ENCODE assay signal across 1 cellular context in genomic region chr3:11770477-11771381, GRCh38.
TF ChIP-seq lines count a peak whose summit lies in the region.

No MANE protein-coding gene starts in this region.

TF ChIP-seq in K562, 482 proteins besides CTCF, POLR2A, EP300 and RAD21 (continued from another document and continues in another):
- TF ChIP-seq BMI1 (IDR thresholded peaks at IDR 0.05; ENCODE audit: low read length): no peak
- TF ChIP-seq HDAC2 (IDR thresholded peaks at IDR 0.05): no peak
- no peak for TF ChIP-seq THRB (CRISPR knock-in tag; conservative IDR thresholded peaks at IDR 0.05)
- no peak; the same call in 1 of the 2 replicates for TF ChIP-seq ESRRA (IDR thresholded peaks at IDR 0.05; ENCODE audit: borderline replicate concordance, low read depth)
- no peak for TF ChIP-seq NFXL1 (CRISPR knock-in tag; IDR thresholded peaks at IDR 0.05)
- no peak for TF ChIP-seq ZNF384 (IDR thresholded peaks at IDR 0.05; ENCODE audit: low read depth, low read length)
- TF ChIP-seq ZNF277 (CRISPR knock-in tag; IDR thresholded peaks at IDR 0.05; ENCODE audit: borderline replicate concordance): no peak
- no peak for TF ChIP-seq ZBTB43 (CRISPR knock-in tag; IDR thresholded peaks at IDR 0.05)
- TF ChIP-seq U2AF2 (optimal IDR thresholded peaks at IDR 0.05; ENCODE audit: low read depth, low read length): no peak
- no peak for TF ChIP-seq SNIP1 (IDR thresholded peaks at IDR 0.05; ENCODE audit: low read depth)
- no peak for TF ChIP-seq ZNF444 (CRISPR knock-in tag; IDR thresholded peaks at IDR 0.05)
- TF ChIP-seq RFX5 (IDR thresholded peaks at IDR 0.05; ENCODE audit: low read depth, low read length): peak; percentile 85
- peak in 1 of 2 experiments; percentile 94; a peak in 2 of 3 replicates for TF ChIP-seq CBX3 (IDR thresholded peaks at IDR 0.05; ENCODE audit: borderline replicate concordance in 1 of 2, low read length in 2 of 2)
- no peak for TF ChIP-seq OTX1 (CRISPR knock-in tag; IDR thresholded peaks at IDR 0.05)
- no peak for TF ChIP-seq ZHX1 (conservative IDR thresholded peaks at IDR 0.05; ENCODE audit: low read length)
- TF ChIP-seq DPF2 (IDR thresholded peaks at IDR 0.05): no peak; the same call in 1 of the 2 replicates
- TF ChIP-seq ZNF592 (IDR thresholded peaks at IDR 0.05): no peak
- TF ChIP-seq ZNF609 (CRISPR knock-in tag; IDR thresholded peaks at IDR 0.05; ENCODE audit: borderline replicate concordance): no peak
- no peak for TF ChIP-seq IFI16 (CRISPR knock-in tag; IDR thresholded peaks at IDR 0.05)
- TF ChIP-seq ZNF583 (CRISPR knock-in tag; IDR thresholded peaks at IDR 0.05): no peak
- TF ChIP-seq SREBF1 (IDR thresholded peaks at IDR 0.05; ENCODE audit: borderline replicate concordance, low read depth, low read length): no peak
- TF ChIP-seq IRF9 (tag; IDR thresholded peaks at IDR 0.05): no peak
- TF ChIP-seq ZNF717 (CRISPR knock-in tag; IDR thresholded peaks at IDR 0.05): no peak
- no peak for TF ChIP-seq ZNF212 (CRISPR knock-in tag; IDR thresholded peaks at IDR 0.05)
- no peak for TF ChIP-seq MTA1 (IDR thresholded peaks at IDR 0.05; ENCODE audit: borderline replicate concordance)
- TF ChIP-seq TCF15 (CRISPR knock-in tag; IDR thresholded peaks at IDR 0.05): no peak
- TF ChIP-seq MAFG (tag; conservative IDR thresholded peaks at IDR 0.05): peak; percentile 55
- no peak for TF ChIP-seq HMGXB4 (CRISPR knock-in tag; IDR thresholded peaks at IDR 0.05)
- no peak for TF ChIP-seq HDAC8 (tag; IDR thresholded peaks at IDR 0.05)
- no peak for TF ChIP-seq SMC3 (conservative IDR thresholded peaks at IDR 0.05; ENCODE audit: insufficient read depth, low read depth, low read length)
- no peak for TF ChIP-seq TBL1XR1 (IDR thresholded peaks at IDR 0.05; ENCODE audit: low read length in 2 of 2)
- TF ChIP-seq ZSCAN29 (IDR thresholded peaks at IDR 0.05): no peak
- TF ChIP-seq ZNF165 (CRISPR knock-in tag; IDR thresholded peaks at IDR 0.05; ENCODE audit: borderline replicate concordance): no peak
- no peak for TF ChIP-seq POLR2G (IDR thresholded peaks at IDR 0.05; ENCODE audit: low read depth, low read length)
- no peak for TF ChIP-seq BRCA1 (IDR thresholded peaks at IDR 0.05)
- no peak for TF ChIP-seq BRCA1 (CRISPR knock-in tag; IDR thresholded peaks at IDR 0.05)
- TF ChIP-seq ZNF561 (CRISPR knock-in tag; conservative IDR thresholded peaks at IDR 0.05): no peak
- no peak for TF ChIP-seq ZNF445 (CRISPR knock-in tag; IDR thresholded peaks at IDR 0.05; ENCODE audit: low read depth)
- no peak for TF ChIP-seq RBM34 (IDR thresholded peaks at IDR 0.05; ENCODE audit: borderline replicate concordance, insufficient read depth, low read length)
- TF ChIP-seq ILF3 (IDR thresholded peaks at IDR 0.05; ENCODE audit: borderline replicate concordance): no peak
- no peak for TF ChIP-seq NCOR1 (IDR thresholded peaks at IDR 0.05)
- TF ChIP-seq NELFE (IDR thresholded peaks at IDR 0.05; ENCODE audit: insufficient read depth, insufficient read length): no peak
- no peak for TF ChIP-seq STAT6 (CRISPR knock-in tag; IDR thresholded peaks at IDR 0.05)
